8 cellular contexts compared by ENCODE assay signal in genomic region chr1:26853156-26853555, GRCh38. TPM values are rescaled to one million over a fixed set of nuclear protein-coding genes. Genes with fewer than 3 reads are reported as not detected.
DNase-seq lines count a peak whose midpoint lies in the region; ATAC-seq and TF ChIP-seq lines count a peak whose summit lies in the region.

No MANE protein-coding gene starts in this region.

- H3K36me3 Mint-ChIP-seq in type B pancreatic cell: peaks cover 16% of the 10 kb centered on the region

- no peak overlapping the region for H2AFZ ChIP-seq in parathyroid adenoma

- H3K27me3 Mint-ChIP-seq in type B pancreatic cell: no peaks in the 10 kb centered on the region

- H3K27me3 ChIP-seq in RWPE2 (ENCODE audit: insufficient read depth, poor library complexity, severe bottlenecking) (no peaks in the 10 kb centered on the region), parathyroid adenoma (ENCODE audit: control insufficient read depth, insufficient read depth, low read length) (no peaks in the 10 kb centered on the region)

- TF ChIP-seq CTCF in RWPE2 (IDR thresholded peaks at IDR 0.05; ENCODE audit: poor library complexity, severe bottlenecking) (peak; percentile 95), parathyroid adenoma (IDR thresholded peaks at IDR 0.05) (peak; percentile 60), type B pancreatic cell (conservative IDR thresholded peaks at IDR 0.05) (peak; percentile 86)

- peak overlapping the region; percentile 84 for H3K27ac Mint-ChIP-seq in type B pancreatic cell

- H3K4me3 Mint-ChIP-seq in type B pancreatic cell: no peak overlapping the region

- ATAC-seq in RWPE2 (ENCODE audit: low read depth) (peak; percentile 71), HG03280 (IDR thresholded peaks at IDR 0.05; ENCODE audit: unreplicated experiment) (no peak)

- DNase-seq in DMS53 (lab: John Stamatoyannopoulos, UW): peak; percentile 90
- peak; percentile 80 for DNase-seq in KBM-7
- DNase-seq in RWPE2 (ENCODE audit: low spot score): peak; percentile 92
- peak; percentile 67 for DNase-seq in activated T-helper 9 cell treated with anti-CD3 and anti-CD28 coated beads, Interleukin-2, amount 50 U/mL, for 16 hours (ENCODE audit: low read depth)
- DNase-seq in foreskin melanocyte: peak; percentile 71
- DNase-seq in type B pancreatic cell (ENCODE audit: extremely low spot score, unreplicated experiment): peak; percentile 86

- peaks cover 40% of the 10 kb centered on the region for H3K36me3 ChIP-seq in RWPE2 (ENCODE audit: low read depth)
- no peaks in the 10 kb centered on the region for H3K36me3 ChIP-seq in parathyroid adenoma (ENCODE audit: control insufficient read depth, insufficient read depth, low read length)

- H3K4me2 ChIP-seq in parathyroid adenoma (ENCODE audit: low read length): no peak overlapping the region

- H3K9me3 Mint-ChIP-seq in type B pancreatic cell: no peaks in the 10 kb centered on the region

- no peaks in the 10 kb centered on the region for H3K79me2 ChIP-seq in parathyroid adenoma

- in situ Hi-C loops in KBM-7 (cut with MboI; ENCODE audit: low pct_unique_long_range_greater_than_20kb, low sequenced_read_pairs): no loop called here

- peaks cover 16% of the 10 kb centered on the region for H3K4me1 Mint-ChIP-seq in type B pancreatic cell (ENCODE audit: unreplicated experiment)

- H3K4me3 ChIP-seq in RWPE2 (ENCODE audit: severe bottlenecking) (no peak overlapping the region), parathyroid adenoma (ENCODE audit: low read depth, low read length) (no peak overlapping the region)

- H3K27ac ChIP-seq in RWPE2 (ENCODE audit: poor library complexity, severe bottlenecking) (peak overlapping the region; percentile 98), parathyroid adenoma (no peak overlapping the region)

- no peaks in the 10 kb centered on the region for H3K9me3 ChIP-seq in RWPE2 (ENCODE audit: severe bottlenecking)
- no peaks in the 10 kb centered on the region for H3K9me3 ChIP-seq in parathyroid adenoma (ENCODE audit: control insufficient read depth, low read length)

- peaks cover 45% of the 10 kb centered on the region for H3K4me1 ChIP-seq in RWPE2 (ENCODE audit: insufficient read depth, poor library complexity, severe bottlenecking)
- no peaks in the 10 kb centered on the region for H3K4me1 ChIP-seq in parathyroid adenoma

- H3K9ac ChIP-seq in parathyroid adenoma: no peak overlapping the region

RNA-seq across cellular contexts. Expression of gene SFN, which starts 9.8 kb away (rescaled TPM):
- 27.7 and 86.8 TPM in 2 replicates for total RNA-seq in type B pancreatic cell (ENCODE audit: low replicate concordance)

RNA-seq across cellular contexts. Expression of gene ZDHHC18, which starts 26.7 kb away (rescaled TPM):
- 29.7 and 40.7 TPM in 2 replicates for total RNA-seq in type B pancreatic cell (ENCODE audit: low replicate concordance)

RNA-seq across cellular contexts. Expression of gene GPN2, which starts 36.9 kb away (rescaled TPM):
- total RNA-seq in type B pancreatic cell (ENCODE audit: low replicate concordance): 28.7 and 35.1 TPM in 2 replicates

RNA-seq across cellular contexts. Expression of gene GPATCH3, which starts 47.1 kb away (rescaled TPM):
- total RNA-seq in type B pancreatic cell (ENCODE audit: low replicate concordance): 19.2 and 23.7 TPM in 2 replicates
